In the genomic region with DNA sequence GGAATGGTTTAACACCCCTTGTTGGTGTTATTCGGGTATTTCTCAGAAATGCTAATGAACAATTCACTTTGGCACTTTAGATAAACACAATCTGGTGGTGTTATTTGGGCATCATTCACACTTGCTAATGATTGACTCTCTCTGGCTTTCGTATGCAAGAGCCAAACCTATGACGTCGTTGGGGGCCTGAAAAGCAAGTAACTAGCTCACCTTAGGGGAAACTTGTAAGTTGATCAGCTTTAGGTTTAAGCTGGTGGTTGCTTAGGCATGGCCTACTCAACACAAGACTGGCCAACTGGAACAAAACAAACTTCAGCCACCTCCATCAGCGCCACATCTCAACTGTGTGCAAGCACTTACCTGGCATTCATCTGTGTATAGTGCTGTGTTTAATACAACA, we compare ENCODE assay signal across 21 cellular contexts. TPM values are rescaled to one million over a fixed set of nuclear protein-coding genes. Genes with fewer than 3 reads are reported as not detected.
DNase-seq lines count a peak whose midpoint lies in the region; ATAC-seq, FAIRE-seq and TF ChIP-seq lines count a peak whose summit lies in the region.
"Had no signal": no experiment of that assay in that cellular context is flagged by ENCODE, and none has a peak within 500 bp of the region (broad histone marks: within the 10 kb centered on the region; RNA-seq: fewer than 3 reads in every experiment).

No MANE protein-coding gene starts in this region.

- DNase-seq in NCI-H510A treated with DMSO at 0.1 percent for 48 hours (lab: John Stamatoyannopoulos, UW) (peak; percentile 2), NCI-H510A (lab: John Stamatoyannopoulos, UW) (no peak), iPS-NIHi7 (ENCODE audit: extremely low spot score) (peak; percentile 34), kidney (no peak), MV-4-11 (lab: John Stamatoyannopoulos, UW) (no peak)
- DNase-seq in activated CD4-positive, alpha-beta memory T cell treated with anti-CD3 and anti-CD28 coated beads for 36 hours, result no peak
- DNase-seq: 8988T; CD8-positive, alpha-beta memory T cell; DMS153; MG63; NCI-H1105; NCI-H1930; OCI-M1; SW 1271 had no signal

- no peak overlapping the region for H3K9ac ChIP-seq in HUES6 (ENCODE audit: low read length)
- no peak overlapping the region for H3K9ac ChIP-seq in kidney (ENCODE audit: low read length in 2 of 2)
- H3K9ac ChIP-seq: BLaER1 had no signal

- no peak for ATAC-seq in GM21619 (IDR thresholded peaks at IDR 0.05; ENCODE audit: unreplicated experiment)

- H3K4me3 Mint-ChIP-seq in activated CD4-positive, alpha-beta memory T cell treated with anti-CD3 and anti-CD28 coated beads for 36 hours, result no peak overlapping the region
- H3K4me3 Mint-ChIP-seq: CD8-positive, alpha-beta memory T cell had no signal

- H3K27me3 Mint-ChIP-seq in activated CD4-positive, alpha-beta memory T cell treated with anti-CD3 and anti-CD28 coated beads for 36 hours, result peaks cover 36% of the 10 kb centered on the region

- H3K4me3 ChIP-seq in HUES6 (ENCODE audit: low read depth, low read length), result peak overlapping the region; percentile 8; the same call in 1 of the 2 replicates
- H3K4me3 ChIP-seq in kidney (ENCODE audit: low read length in 2 of 2), result no peak overlapping the region
- H3K4me3 ChIP-seq: BLaER1, HAP-1, MG63, SJSA1 had no signal

- no peak for TF ChIP-seq CTCF in kidney (IDR thresholded peaks at IDR 0.05; ENCODE audit: borderline replicate concordance, extremely low read depth, insufficient read depth)

- no peaks in the 10 kb centered on the region for H3K36me3 Mint-ChIP-seq in activated CD4-positive, alpha-beta memory T cell treated with anti-CD3 and anti-CD28 coated beads for 36 hours

- intact Hi-C loops in kidney (cut with DNase I), result no loop called here
- intact Hi-C loops in activated CD4-positive, alpha-beta memory T cell treated with anti-CD3 and anti-CD28 coated beads for 36 hours (cut with micrococcal nuclease), result no loop called here

- H3K4me1 ChIP-seq in HUES6 (ENCODE audit: control insufficient read depth, insufficient read depth, low read length) (peaks cover 50% of the 10 kb centered on the region), kidney (ENCODE audit: control insufficient read depth in 1 of 2, insufficient read depth in 1 of 2, low read depth in 1 of 2, low read length in 2 of 2) (no peaks in the 10 kb centered on the region)
- H3K4me1 ChIP-seq: SJSA1 had no signal

- H3K27ac ChIP-seq in HUES6 (ENCODE audit: low read depth, low read length), result no peak overlapping the region
- H3K27ac ChIP-seq in kidney (ENCODE audit: low read depth in 2 of 2, low read length in 2 of 2), result no peak overlapping the region
- H3K27ac ChIP-seq: BLaER1, RWPE1, SJSA1 had no signal

- no peaks in the 10 kb centered on the region for H3K9me3 Mint-ChIP-seq in activated CD4-positive, alpha-beta memory T cell treated with anti-CD3 and anti-CD28 coated beads for 36 hours
- H3K9me3 Mint-ChIP-seq: CD8-positive, alpha-beta memory T cell had no signal

- H3K4me1 Mint-ChIP-seq in activated CD4-positive, alpha-beta memory T cell treated with anti-CD3 and anti-CD28 coated beads for 36 hours (ENCODE audit: low read depth), result no peaks in the 10 kb centered on the region

- peaks cover 20% of the 10 kb centered on the region for H3K27me3 ChIP-seq in HUES6 (ENCODE audit: control insufficient read depth, insufficient read depth, low read length)
- H3K27me3 ChIP-seq: BLaER1 had no signal

- H3K9me3 ChIP-seq in HUES6 (ENCODE audit: control insufficient read depth, insufficient read depth, low read depth, low read length), result no peaks in the 10 kb centered on the region
- H3K9me3 ChIP-seq in kidney (ENCODE audit: control insufficient read depth in 1 of 2, low read length in 2 of 2), result no peaks in the 10 kb centered on the region
- H3K9me3 ChIP-seq: BLaER1, HAP-1, MG63, SJSA1 had no signal

- CTCF ChIA-PET in activated CD4-positive, alpha-beta memory T cell treated with anti-CD3 and anti-CD28 coated beads for 36 hours (lab: Charles Lee), result no interaction called here

- POLR2A ChIA-PET in activated CD4-positive, alpha-beta memory T cell treated with anti-CD3 and anti-CD28 coated beads for 36 hours (lab: Charles Lee), result no interaction called here

- FAIRE-seq in kidney (lab: Jason Lieb, UNC), result no peak
- FAIRE-seq: GM18507 had no signal

- H3K36me3 ChIP-seq in HUES6 (ENCODE audit: control insufficient read depth, insufficient read depth, low read length), result no peaks in the 10 kb centered on the region
- no peaks in the 10 kb centered on the region for H3K36me3 ChIP-seq in kidney (ENCODE audit: control insufficient read depth in 1 of 2, insufficient read depth in 2 of 2, low read length in 2 of 2)
- H3K36me3 ChIP-seq: BLaER1, HAP-1, MG63, SJSA1 had no signal

- no peak overlapping the region for H3K27ac Mint-ChIP-seq in activated CD4-positive, alpha-beta memory T cell treated with anti-CD3 and anti-CD28 coated beads for 36 hours

RNA-seq across cellular contexts. Expression of gene OLIG3, which starts 24.4 kb away (rescaled TPM):
- total RNA-seq in kidney, result not detected
- polyA plus RNA-seq in kidney (ENCODE audit: insufficient read depth, low read depth, low replicate concordance), result not detected
- under 1 TPM in 1 of 2 experiments, not detected in 1; 0.15 TPM for total RNA-seq in activated CD4-positive, alpha-beta memory T cell treated with anti-CD3 and anti-CD28 coated beads for 36 hours
- total RNA-seq: SJSA1 had no signal
- polyA plus RNA-seq: CD8-positive, alpha-beta memory T cell had no signal

Comparison
In these comparisons a context has a peak if more than half of its experiments do, and no peak if none do; other contexts are left out.
1. DNase-seq: peak in NCI-H510A treated with DMSO at 0.1 percent for 48 hours (single experiment) and iPS-NIHi7 (single experiment); none in NCI-H510A (single experiment), kidney (single experiment), activated CD4-positive, alpha-beta memory T cell treated with anti-CD3 and anti-CD28 coated beads for 36 hours (single experiment) and MV-4-11 (single experiment).